In genomic region chr12:69779928-69780327, GRCh38 we compare ENCODE assay signal across 8 cellular contexts. TPM values are rescaled to one million over a fixed set of nuclear protein-coding genes. Genes with fewer than 3 reads are reported as not detected.
DNase-seq lines count a peak whose midpoint lies in the region; ATAC-seq and TF ChIP-seq lines count a peak whose summit lies in the region.

No MANE protein-coding gene starts in this region.

- H3K27ac Mint-ChIP-seq in naive thymus-derived CD4-positive, alpha-beta T cell: no peak overlapping the region

- H3K4me3 Mint-ChIP-seq in naive thymus-derived CD4-positive, alpha-beta T cell: no peak overlapping the region

- DNase-seq in AG20443 (ENCODE audit: low spot score): peak; percentile 11
- peak; percentile 35 for DNase-seq in iPS DF 19.7 (ENCODE audit: low read depth, low spot score)
- DNase-seq in naive thymus-derived CD4-positive, alpha-beta T cell: no peak
- no peak for DNase-seq in activated CD4-positive, alpha-beta T cell treated with anti-CD3 and anti-CD28 coated beads, Interleukin-2, amount 50 U/mL, for 4 hours
- no peak for DNase-seq in NCI-H345 treated with DMSO at 0.1 percent for 48 hours (lab: John Stamatoyannopoulos, UW; ENCODE audit: unreplicated experiment)

- no peaks in the 10 kb centered on the region for H3K27me3 ChIP-seq in naive thymus-derived CD4-positive, alpha-beta T cell (ENCODE audit: control insufficient read depth in 2 of 2, insufficient read depth in 2 of 2, low read length in 2 of 2)

- H3K4me3 ChIP-seq in naive thymus-derived CD4-positive, alpha-beta T cell (ENCODE audit: low read length): no peak overlapping the region

- no peaks in the 10 kb centered on the region for H3K9me3 ChIP-seq in naive thymus-derived CD4-positive, alpha-beta T cell (ENCODE audit: control insufficient read depth in 2 of 3, low read length in 3 of 3)

- POLR2A ChIA-PET in naive thymus-derived CD4-positive, alpha-beta T cell (lab: Charles Lee): no interaction called here

- peaks cover 0 to 21% (median 13%) of the 10 kb centered on the region in 7 donors for H3K4me1 Mint-ChIP-seq in naive thymus-derived CD4-positive, alpha-beta T cell

- peaks cover 0 to under 1% (median 0%) of the 10 kb centered on the region in 3 experiments for H3K36me3 ChIP-seq in naive thymus-derived CD4-positive, alpha-beta T cell (ENCODE audit: control insufficient read depth in 2 of 3, insufficient read depth in 3 of 3, low read length in 3 of 3)

- no peaks in the 10 kb centered on the region for H3K4me1 ChIP-seq in naive thymus-derived CD4-positive, alpha-beta T cell (ENCODE audit: control insufficient read depth in 2 of 2, insufficient read depth in 2 of 2, low read length in 2 of 2)

- peaks cover 9 to 51% (median 43%) of the 10 kb centered on the region in 5 donors for H3K36me3 Mint-ChIP-seq in naive thymus-derived CD4-positive, alpha-beta T cell

- no peaks in the 10 kb centered on the region for H3K27me3 Mint-ChIP-seq in naive thymus-derived CD4-positive, alpha-beta T cell

- H3K9me3 Mint-ChIP-seq in naive thymus-derived CD4-positive, alpha-beta T cell: peaks cover 3 to 38% (median 15%) of the 10 kb centered on the region in 11 donors

- intact Hi-C loops in naive thymus-derived CD4-positive, alpha-beta T cell (cut with micrococcal nuclease): no loop called here

- no peak overlapping the region for H3K27ac ChIP-seq in naive thymus-derived CD4-positive, alpha-beta T cell (ENCODE audit: low read depth, low read length)

- ATAC-seq in HG02798 (IDR thresholded peaks at IDR 0.05; ENCODE audit: poor library complexity, unreplicated experiment): peak; percentile 59
- ATAC-seq in SK-N-SH treated with all-trans-retinoic acid at 6 μM for 48 hours: peak; percentile 66
- ATAC-seq in GM21526 (IDR thresholded peaks at IDR 0.05; ENCODE audit: low FRiP score, unreplicated experiment): no peak
- ATAC-seq in naive thymus-derived CD4-positive, alpha-beta T cell: no peak

- CTCF ChIA-PET in naive thymus-derived CD4-positive, alpha-beta T cell (lab: Charles Lee): interaction anchor here (0.7 kb wide), 1 partner anchor 25 kb away, joined by 3 read pairs; no protein-coding TSS in a partner anchor

TF ChIP-seq in SK-N-SH treated with all-trans-retinoic acid at 6 μM for 48 hours, 23 proteins besides CTCF, POLR2A, EP300 and RAD21:
- no peak for TF ChIP-seq ZNF70 (CRISPR knock-in tag; IDR thresholded peaks at IDR 0.05)
- no peak for TF ChIP-seq ZC3H10 (CRISPR knock-in tag; IDR thresholded peaks at IDR 0.05)
- TF ChIP-seq ARNTL (CRISPR knock-in tag; IDR thresholded peaks at IDR 0.05; ENCODE audit: borderline replicate concordance, low read depth): no peak

RNA-seq across cellular contexts. Expression of gene RAB3IP, which starts 41.3 kb away (rescaled TPM):
- 10 to 100 TPM; 23.5 to 29.7 (median 23.7) TPM for total RNA-seq in naive thymus-derived CD4-positive, alpha-beta T cell
- polyA plus RNA-seq in naive thymus-derived CD4-positive, alpha-beta T cell: 10 to 100 TPM; 28.0 to 34.0 TPM

RNA-seq across cellular contexts. Expression of gene MYRFL, which starts 45.1 kb away (rescaled TPM):
- total RNA-seq in naive thymus-derived CD4-positive, alpha-beta T cell: under 1 TPM in 1 of 5 experiments, not detected in 4; 0.24 TPM
- polyA plus RNA-seq in naive thymus-derived CD4-positive, alpha-beta T cell: not detected

Comparison
In these comparisons a context has a peak if more than half of its experiments do, and no peak if none do; other contexts are left out.
1. DNase-seq: peak in AG20443 (single experiment) and iPS DF 19.7 (single experiment); none in naive thymus-derived CD4-positive, alpha-beta T cell (0 of 9), activated CD4-positive, alpha-beta T cell treated with anti-CD3 and anti-CD28 coated beads, Interleukin-2, amount 50 U/mL, for 4 hours (0 of 2) and NCI-H345 treated with DMSO at 0.1 percent for 48 hours (single experiment).
2. ATAC-seq: peak in HG02798 (single experiment) and SK-N-SH treated with all-trans-retinoic acid at 6 μM for 48 hours (single experiment); none in GM21526 (single experiment) and naive thymus-derived CD4-positive, alpha-beta T cell (single experiment).